Comparison of ENCODE assay signal across 31 cellular contexts in genomic region chr7:127680983-127681382, GRCh38.
"Had no signal": no experiment of that assay in that cellular context is flagged by ENCODE, and none has a peak within 500 bp of the region (broad histone marks: within the 10 kb centered on the region; RNA-seq: fewer than 3 reads in every experiment).

No MANE protein-coding gene starts in this region.

- H3K27me3 ChIP-seq: adrenal gland, body of pancreas, dorsolateral prefrontal cortex, esophagus squamous epithelium, heart left ventricle had no signal

- ATAC-seq: activated CD4-positive, alpha-beta T cell treated with anti-CD3 and anti-CD28 coated beads for 36 hours; activated CD8-positive, alpha-beta memory T cell treated with anti-CD3 and anti-CD28 coated beads, Interleukin-2, amount 10 ng/mL, durations not matched to agents 7 days and 5 days; activated CD8-positive, alpha-beta T cell treated with anti-CD3 and anti-CD28 coated beads, Interleukin-2, amount 10 ng/mL, durations not matched to agents 7 days and 5 days; activated naive CD8-positive, alpha-beta T cell treated with anti-CD3 and anti-CD28 coated beads, Interleukin-2, amount 50 U/mL, for 24 hours; body of pancreas; heart left ventricle had no signal

- H3K27ac ChIP-seq: adrenal gland, body of pancreas, coronary artery, dorsolateral prefrontal cortex, epithelial cell of prostate, esophagus squamous epithelium, heart left ventricle had no signal

- H3K27me3 Mint-ChIP-seq: activated CD4-positive, alpha-beta memory T cell treated with anti-CD3 and anti-CD28 coated beads for 36 hours; activated CD4-positive, alpha-beta T cell treated with anti-CD3 and anti-CD28 coated beads for 36 hours; activated CD4-positive, alpha-beta T cell treated with anti-CD3 and anti-CD28 coated beads, Interleukin-2, amount 10 ng/mL, durations not matched to agents 24 days and 14 days; activated CD8-positive, alpha-beta memory T cell treated with anti-CD3 and anti-CD28 coated beads, Interleukin-2, amount 10 ng/mL, durations not matched to agents 7 days and 5 days; activated naive CD4-positive, alpha-beta T cell treated with anti-CD3 and anti-CD28 coated beads, Interleukin-2, amount 50 U/mL, for 24 hours; activated naive CD8-positive, alpha-beta T cell treated with anti-CD3 and anti-CD28 coated beads for 36 hours; activated naive CD8-positive, alpha-beta T cell treated with anti-CD3 and anti-CD28 coated beads, Interleukin-2, amount 50 U/mL, for 24 hours; dendritic cell treated with granulocyte-macrophage colony-stimulating factor and Interleukin-4, amounts not matched to agents 40 ng/mL and 50 ng/mL, for 4 days had no signal

- H3K27ac Mint-ChIP-seq: activated CD4-positive, alpha-beta memory T cell treated with anti-CD3 and anti-CD28 coated beads for 36 hours; activated CD4-positive, alpha-beta T cell treated with anti-CD3 and anti-CD28 coated beads for 36 hours; activated CD4-positive, alpha-beta T cell treated with anti-CD3 and anti-CD28 coated beads, Interleukin-2, amount 10 ng/mL, durations not matched to agents 24 days and 14 days; activated CD8-positive, alpha-beta memory T cell treated with anti-CD3 and anti-CD28 coated beads, Interleukin-2, amount 10 ng/mL, durations not matched to agents 7 days and 5 days; activated CD8-positive, alpha-beta T cell treated with anti-CD3 and anti-CD28 coated beads, Interleukin-2, amount 10 ng/mL, durations not matched to agents 7 days and 5 days; activated naive CD4-positive, alpha-beta T cell treated with anti-CD3 and anti-CD28 coated beads for 36 hours; activated naive CD8-positive, alpha-beta T cell treated with anti-CD3 and anti-CD28 coated beads for 36 hours; activated naive CD8-positive, alpha-beta T cell treated with anti-CD3 and anti-CD28 coated beads, Interleukin-2, amount 50 U/mL, for 24 hours; activated T-helper 1 cell treated with anti-CD3 and anti-CD28 coated beads, Interleukin-12 subunit alpha, Interleukin-12 subunit beta, Interleukin-2, Interleukin-4 antibody, amounts not matched to agents 30 ng/mL and 10 ng/mL and 1 ng/mL, durations not matched to agents 14 hours and 24 hours and 36 hours; activated T-helper 2 cell treated with anti-CD3 and anti-CD28 coated beads, Interferon-gamma antibody, Interleukin-2, Interleukin-4, amounts not matched to agents 10 μg/mL and 5 μg/mL and 100 μg/mL, durations not matched to agents 14 hours and 24 hours and 36 hours; dendritic cell treated with granulocyte-macrophage colony-stimulating factor and Interleukin-4, amounts not matched to agents 40 ng/mL and 50 ng/mL, for 4 days had no signal

- H3K4me3 ChIP-seq: adrenal gland, body of pancreas, coronary artery, dorsolateral prefrontal cortex, esophagus squamous epithelium, heart left ventricle had no signal

- H3K4me3 Mint-ChIP-seq: activated CD4-positive, alpha-beta memory T cell treated with anti-CD3 and anti-CD28 coated beads for 36 hours; activated CD4-positive, alpha-beta T cell treated with anti-CD3 and anti-CD28 coated beads for 36 hours; activated CD4-positive, alpha-beta T cell treated with anti-CD3 and anti-CD28 coated beads, Interleukin-2, amount 10 ng/mL, durations not matched to agents 24 days and 14 days; activated CD8-positive, alpha-beta memory T cell treated with anti-CD3 and anti-CD28 coated beads, Interleukin-2, amount 10 ng/mL, durations not matched to agents 7 days and 5 days; activated CD8-positive, alpha-beta T cell treated with anti-CD3 and anti-CD28 coated beads, Interleukin-2, amount 10 ng/mL, durations not matched to agents 7 days and 5 days; activated naive CD4-positive, alpha-beta T cell treated with anti-CD3 and anti-CD28 coated beads for 36 hours; activated naive CD4-positive, alpha-beta T cell treated with anti-CD3 and anti-CD28 coated beads, Interleukin-2, amount 50 U/mL, for 24 hours; activated naive CD8-positive, alpha-beta T cell treated with anti-CD3 and anti-CD28 coated beads for 36 hours; activated naive CD8-positive, alpha-beta T cell treated with anti-CD3 and anti-CD28 coated beads, Interleukin-2, amount 50 U/mL, for 24 hours; activated T-helper 1 cell treated with anti-CD3 and anti-CD28 coated beads, Interleukin-12 subunit alpha, Interleukin-12 subunit beta, Interleukin-2, Interleukin-4 antibody, amounts not matched to agents 30 ng/mL and 10 ng/mL and 1 ng/mL, durations not matched to agents 14 hours and 24 hours and 36 hours; dendritic cell treated with granulocyte-macrophage colony-stimulating factor and Interleukin-4, amounts not matched to agents 40 ng/mL and 50 ng/mL, for 4 days had no signal

- H3K9me3 ChIP-seq: adrenal gland, body of pancreas had no signal

- DNase-seq: activated CD4-positive, alpha-beta memory T cell treated with anti-CD3 and anti-CD28 coated beads for 36 hours; activated CD4-positive, alpha-beta T cell treated with anti-CD3 and anti-CD28 coated beads for 36 hours; activated CD4-positive, alpha-beta T cell treated with anti-CD3 and anti-CD28 coated beads, Interleukin-2, amount 10 ng/mL, durations not matched to agents 24 days and 14 days; activated CD4-positive, CD25-positive, alpha-beta regulatory T cell; activated CD4-positive, CD25-positive, alpha-beta regulatory T cell treated with anti-CD3 and anti-CD28 coated beads, Interleukin-2, amount 50 U/mL, for 72 hours; activated CD8-positive, alpha-beta memory T cell treated with anti-CD3 and anti-CD28 coated beads, Interleukin-2, amount 10 ng/mL, durations not matched to agents 7 days and 5 days; activated CD8-positive, alpha-beta memory T cell treated with anti-CD3 and anti-CD28 coated beads, Interleukin-2, amount 50 U/mL, for 4 hours; activated CD8-positive, alpha-beta T cell treated with anti-CD3 and anti-CD28 coated beads, Interleukin-2, amount 10 ng/mL, durations not matched to agents 7 days and 5 days; activated effector memory CD4-positive, alpha-beta T cell treated with anti-CD3 and anti-CD28 coated beads, Interleukin-2, amount 50 U/mL, for 16 hours; activated naive CD4-positive, alpha-beta T cell treated with anti-CD3 and anti-CD28 coated beads for 36 hours; activated naive CD8-positive, alpha-beta T cell treated with anti-CD3 and anti-CD28 coated beads for 36 hours; activated naive CD8-positive, alpha-beta T cell treated with anti-CD3 and anti-CD28 coated beads, Interleukin-2, amount 50 U/mL, for 24 hours; activated T-cell treated with anti-CD3 and anti-CD28 coated beads, Interleukin-2, amount 50 U/mL, for 1 hour; activated T-cell treated with anti-CD3 and anti-CD28 coated beads, Interleukin-2, amount 50 U/mL, for 48 hours; adrenal gland; amygdala; aorta; body of pancreas; central memory CD4-positive, alpha-beta T cell; cerebellar nuclear complex; dorsolateral prefrontal cortex; effector memory CD4-positive, alpha-beta T cell; esophagus squamous epithelium; heart left ventricle; T-helper 2 cell had no signal

- H3K36me3 ChIP-seq: adrenal gland had no signal
